1 cellular context compared by ENCODE assay signal in genomic region chr14:50657753-50658152, GRCh38.
TF ChIP-seq lines count a peak whose summit lies in the region.

No MANE protein-coding gene starts in this region.

TF ChIP-seq in WTC11, 78 proteins besides CTCF, POLR2A, EP300 and RAD21 (continued from another document):
- TF ChIP-seq PREB (CRISPR knock-in tag; IDR thresholded peaks at IDR 0.05; ENCODE audit: borderline replicate concordance), result no peak
- TF ChIP-seq ZBTB43 (CRISPR knock-in tag; IDR thresholded peaks at IDR 0.05), result no peak
- TF ChIP-seq JAZF1 (CRISPR knock-in tag; IDR thresholded peaks at IDR 0.05), result no peak
- no peak for TF ChIP-seq ZNF416 (CRISPR knock-in tag; IDR thresholded peaks at IDR 0.05)
- no peak for TF ChIP-seq FOXP1 (CRISPR knock-in tag; IDR thresholded peaks at IDR 0.05; ENCODE audit: borderline replicate concordance)
- TF ChIP-seq, protein P1, sequence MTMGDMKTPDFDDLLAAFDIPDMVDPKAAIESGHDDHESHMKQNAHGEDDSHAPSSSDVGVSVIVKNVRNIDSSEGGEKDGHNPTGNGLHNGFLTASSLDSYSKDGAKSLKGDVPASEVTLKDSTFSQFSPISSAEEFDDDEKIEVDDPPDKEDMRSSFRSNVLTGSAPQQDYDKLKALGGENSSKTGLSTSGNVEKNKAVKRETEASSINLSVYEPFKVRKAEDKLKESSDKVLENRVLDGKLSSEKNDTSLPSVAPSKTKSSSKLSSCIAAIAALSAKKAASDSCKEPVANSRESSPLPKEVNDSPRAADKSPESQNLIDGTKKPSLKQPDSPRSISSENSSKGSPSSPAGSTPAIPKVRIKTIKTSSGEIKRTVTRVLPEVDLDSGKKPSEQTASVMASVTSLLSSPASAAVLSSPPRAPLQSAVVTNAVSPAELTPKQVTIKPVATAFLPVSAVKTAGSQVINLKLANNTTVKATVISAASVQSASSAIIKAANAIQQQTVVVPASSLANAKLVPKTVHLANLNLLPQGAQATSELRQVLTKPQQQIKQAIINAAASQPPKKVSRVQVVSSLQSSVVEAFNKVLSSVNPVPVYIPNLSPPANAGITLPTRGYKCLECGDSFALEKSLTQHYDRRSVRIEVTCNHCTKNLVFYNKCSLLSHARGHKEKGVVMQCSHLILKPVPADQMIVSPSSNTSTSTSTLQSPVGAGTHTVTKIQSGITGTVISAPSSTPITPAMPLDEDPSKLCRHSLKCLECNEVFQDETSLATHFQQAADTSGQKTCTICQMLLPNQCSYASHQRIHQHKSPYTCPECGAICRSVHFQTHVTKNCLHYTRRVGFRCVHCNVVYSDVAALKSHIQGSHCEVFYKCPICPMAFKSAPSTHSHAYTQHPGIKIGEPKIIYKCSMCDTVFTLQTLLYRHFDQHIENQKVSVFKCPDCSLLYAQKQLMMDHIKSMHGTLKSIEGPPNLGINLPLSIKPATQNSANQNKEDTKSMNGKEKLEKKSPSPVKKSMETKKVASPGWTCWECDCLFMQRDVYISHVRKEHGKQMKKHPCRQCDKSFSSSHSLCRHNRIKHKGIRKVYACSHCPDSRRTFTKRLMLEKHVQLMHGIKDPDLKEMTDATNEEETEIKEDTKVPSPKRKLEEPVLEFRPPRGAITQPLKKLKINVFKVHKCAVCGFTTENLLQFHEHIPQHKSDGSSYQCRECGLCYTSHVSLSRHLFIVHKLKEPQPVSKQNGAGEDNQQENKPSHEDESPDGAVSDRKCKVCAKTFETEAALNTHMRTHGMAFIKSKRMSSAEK (CRISPR knock-in tag; IDR thresholded peaks at IDR 0.05; ENCODE audit: borderline replicate concordance), result no peak
- no peak for TF ChIP-seq EMX1 (CRISPR knock-in tag; IDR thresholded peaks at IDR 0.05)
- TF ChIP-seq, protein P2, sequence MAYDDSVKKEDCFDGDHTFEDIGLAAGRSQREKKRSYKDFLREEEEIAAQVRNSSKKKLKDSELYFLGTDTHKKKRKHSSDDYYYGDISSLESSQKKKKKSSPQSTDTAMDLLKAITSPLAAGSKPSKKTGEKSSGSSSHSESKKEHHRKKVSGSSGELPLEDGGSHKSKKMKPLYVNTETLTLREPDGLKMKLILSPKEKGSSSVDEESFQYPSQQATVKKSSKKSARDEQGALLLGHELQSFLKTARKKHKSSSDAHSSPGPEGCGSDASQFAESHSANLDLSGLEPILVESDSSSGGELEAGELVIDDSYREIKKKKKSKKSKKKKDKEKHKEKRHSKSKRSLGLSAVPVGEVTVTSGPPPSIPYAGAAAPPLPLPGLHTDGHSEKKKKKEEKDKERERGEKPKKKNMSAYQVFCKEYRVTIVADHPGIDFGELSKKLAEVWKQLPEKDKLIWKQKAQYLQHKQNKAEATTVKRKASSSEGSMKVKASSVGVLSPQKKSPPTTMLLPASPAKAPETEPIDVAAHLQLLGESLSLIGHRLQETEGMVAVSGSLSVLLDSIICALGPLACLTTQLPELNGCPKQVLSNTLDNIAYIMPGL (CRISPR knock-in tag; IDR thresholded peaks at IDR 0.05), result no peak
- no peak for TF ChIP-seq ZNF281 (CRISPR knock-in tag; IDR thresholded peaks at IDR 0.05)
- no peak for TF ChIP-seq ERG (CRISPR knock-in tag; IDR thresholded peaks at IDR 0.05)
